1 cellular context compared by ENCODE assay signal in the genomic region with DNA sequence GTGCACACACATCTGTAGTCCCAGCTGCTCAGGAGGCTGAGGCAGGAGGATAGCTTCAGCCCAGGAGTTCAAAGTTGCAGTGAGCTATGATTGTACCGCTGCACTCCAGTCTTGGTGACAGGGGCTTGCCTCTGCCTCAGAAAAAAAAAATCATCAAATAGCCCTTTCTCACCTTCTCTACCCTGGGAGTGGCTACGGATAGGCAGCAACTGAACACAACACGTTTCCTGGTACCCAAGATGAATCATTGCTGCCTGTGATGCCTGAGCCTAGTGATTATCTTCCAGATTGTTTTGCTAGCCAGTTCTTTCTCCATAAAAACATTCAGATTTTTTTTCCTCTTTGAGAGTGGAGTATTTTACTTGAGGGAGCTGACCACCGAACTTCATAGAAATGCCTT.
TF ChIP-seq lines count a peak whose summit lies in the region.

No MANE protein-coding gene starts in this region.

TF ChIP-seq in GM12878, 131 proteins besides CTCF, POLR2A, EP300 and RAD21 (continued from another document):
- TF ChIP-seq MTA2 (IDR thresholded peaks at IDR 0.05; ENCODE audit: low read depth) (no peak), MEF2A (IDR thresholded peaks at IDR 0.05; ENCODE audit: insufficient read depth, low read depth, low read length) (no peak), POU2F2 (IDR thresholded peaks at IDR 0.05; ENCODE audit: borderline replicate concordance, low read depth, low read length) (no peak), SIN3A (IDR thresholded peaks at IDR 0.05; ENCODE audit: low read depth, low read length) (no peak), CREB1 (IDR thresholded peaks at IDR 0.05; ENCODE audit: low read depth) (no peak), WRNIP1 (IDR thresholded peaks at IDR 0.05; ENCODE audit: borderline replicate concordance, low read depth, low read length) (no peak), NBN (IDR thresholded peaks at IDR 0.05) (no peak), CHD4 (IDR thresholded peaks at IDR 0.05) (no peak), CHD2 (IDR thresholded peaks at IDR 0.05; ENCODE audit: borderline replicate concordance, low read depth, low read length) (no peak), SMAD1 (IDR thresholded peaks at IDR 0.05; ENCODE audit: low read depth, partially characterized antibody) (no peak), RFX5 (IDR thresholded peaks at IDR 0.05; ENCODE audit: low read depth, low read length) (no peak), RB1 (IDR thresholded peaks at IDR 0.05; ENCODE audit: borderline replicate concordance) (no peak), ASH2L (IDR thresholded peaks at IDR 0.05; ENCODE audit: borderline replicate concordance, low read depth) (no peak), FOS (IDR thresholded peaks at IDR 0.05; ENCODE audit: borderline replicate concordance, extremely low read depth, insufficient read length) (no peak), YY1 (IDR thresholded peaks at IDR 0.05; ENCODE audit: low read depth, low read length) (no peak), RELA (IDR thresholded peaks at IDR 0.05; ENCODE audit: borderline replicate concordance, partially characterized antibody) (no peak)
- TF ChIP-seq, protein P1, sequence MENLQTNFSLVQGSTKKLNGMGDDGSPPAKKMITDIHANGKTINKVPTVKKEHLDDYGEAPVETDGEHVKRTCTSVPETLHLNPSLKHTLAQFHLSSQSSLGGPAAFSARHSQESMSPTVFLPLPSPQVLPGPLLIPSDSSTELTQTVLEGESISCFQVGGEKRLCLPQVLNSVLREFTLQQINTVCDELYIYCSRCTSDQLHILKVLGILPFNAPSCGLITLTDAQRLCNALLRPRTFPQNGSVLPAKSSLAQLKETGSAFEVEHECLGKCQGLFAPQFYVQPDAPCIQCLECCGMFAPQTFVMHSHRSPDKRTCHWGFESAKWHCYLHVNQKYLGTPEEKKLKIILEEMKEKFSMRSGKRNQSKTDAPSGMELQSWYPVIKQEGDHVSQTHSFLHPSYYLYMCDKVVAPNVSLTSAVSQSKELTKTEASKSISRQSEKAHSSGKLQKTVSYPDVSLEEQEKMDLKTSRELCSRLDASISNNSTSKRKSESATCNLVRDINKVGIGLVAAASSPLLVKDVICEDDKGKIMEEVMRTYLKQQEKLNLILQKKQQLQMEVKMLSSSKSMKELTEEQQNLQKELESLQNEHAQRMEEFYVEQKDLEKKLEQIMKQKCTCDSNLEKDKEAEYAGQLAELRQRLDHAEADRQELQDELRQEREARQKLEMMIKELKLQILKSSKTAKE (IDR thresholded peaks at IDR 0.05; ENCODE audit: low read depth, poor library complexity, severe bottlenecking): no peak
- TF ChIP-seq, protein P2, sequence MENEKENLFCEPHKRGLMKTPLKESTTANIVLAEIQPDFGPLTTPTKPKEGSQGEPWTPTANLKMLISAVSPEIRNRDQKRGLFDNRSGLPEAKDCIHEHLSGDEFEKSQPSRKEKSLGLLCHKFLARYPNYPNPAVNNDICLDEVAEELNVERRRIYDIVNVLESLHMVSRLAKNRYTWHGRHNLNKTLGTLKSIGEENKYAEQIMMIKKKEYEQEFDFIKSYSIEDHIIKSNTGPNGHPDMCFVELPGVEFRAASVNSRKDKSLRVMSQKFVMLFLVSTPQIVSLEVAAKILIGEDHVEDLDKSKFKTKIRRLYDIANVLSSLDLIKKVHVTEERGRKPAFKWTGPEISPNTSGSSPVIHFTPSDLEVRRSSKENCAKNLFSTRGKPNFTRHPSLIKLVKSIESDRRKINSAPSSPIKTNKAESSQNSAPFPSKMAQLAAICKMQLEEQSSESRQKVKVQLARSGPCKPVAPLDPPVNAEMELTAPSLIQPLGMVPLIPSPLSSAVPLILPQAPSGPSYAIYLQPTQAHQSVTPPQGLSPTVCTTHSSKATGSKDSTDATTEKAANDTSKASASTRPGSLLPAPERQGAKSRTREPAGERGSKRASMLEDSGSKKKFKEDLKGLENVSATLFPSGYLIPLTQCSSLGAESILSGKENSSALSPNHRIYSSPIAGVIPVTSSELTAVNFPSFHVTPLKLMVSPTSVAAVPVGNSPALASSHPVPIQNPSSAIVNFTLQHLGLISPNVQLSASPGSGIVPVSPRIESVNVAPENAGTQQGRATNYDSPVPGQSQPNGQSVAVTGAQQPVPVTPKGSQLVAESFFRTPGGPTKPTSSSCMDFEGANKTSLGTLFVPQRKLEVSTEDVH (IDR thresholded peaks at IDR 0.05; ENCODE audit: low read depth, partially characterized antibody): no peak
- TF ChIP-seq, protein P3, sequence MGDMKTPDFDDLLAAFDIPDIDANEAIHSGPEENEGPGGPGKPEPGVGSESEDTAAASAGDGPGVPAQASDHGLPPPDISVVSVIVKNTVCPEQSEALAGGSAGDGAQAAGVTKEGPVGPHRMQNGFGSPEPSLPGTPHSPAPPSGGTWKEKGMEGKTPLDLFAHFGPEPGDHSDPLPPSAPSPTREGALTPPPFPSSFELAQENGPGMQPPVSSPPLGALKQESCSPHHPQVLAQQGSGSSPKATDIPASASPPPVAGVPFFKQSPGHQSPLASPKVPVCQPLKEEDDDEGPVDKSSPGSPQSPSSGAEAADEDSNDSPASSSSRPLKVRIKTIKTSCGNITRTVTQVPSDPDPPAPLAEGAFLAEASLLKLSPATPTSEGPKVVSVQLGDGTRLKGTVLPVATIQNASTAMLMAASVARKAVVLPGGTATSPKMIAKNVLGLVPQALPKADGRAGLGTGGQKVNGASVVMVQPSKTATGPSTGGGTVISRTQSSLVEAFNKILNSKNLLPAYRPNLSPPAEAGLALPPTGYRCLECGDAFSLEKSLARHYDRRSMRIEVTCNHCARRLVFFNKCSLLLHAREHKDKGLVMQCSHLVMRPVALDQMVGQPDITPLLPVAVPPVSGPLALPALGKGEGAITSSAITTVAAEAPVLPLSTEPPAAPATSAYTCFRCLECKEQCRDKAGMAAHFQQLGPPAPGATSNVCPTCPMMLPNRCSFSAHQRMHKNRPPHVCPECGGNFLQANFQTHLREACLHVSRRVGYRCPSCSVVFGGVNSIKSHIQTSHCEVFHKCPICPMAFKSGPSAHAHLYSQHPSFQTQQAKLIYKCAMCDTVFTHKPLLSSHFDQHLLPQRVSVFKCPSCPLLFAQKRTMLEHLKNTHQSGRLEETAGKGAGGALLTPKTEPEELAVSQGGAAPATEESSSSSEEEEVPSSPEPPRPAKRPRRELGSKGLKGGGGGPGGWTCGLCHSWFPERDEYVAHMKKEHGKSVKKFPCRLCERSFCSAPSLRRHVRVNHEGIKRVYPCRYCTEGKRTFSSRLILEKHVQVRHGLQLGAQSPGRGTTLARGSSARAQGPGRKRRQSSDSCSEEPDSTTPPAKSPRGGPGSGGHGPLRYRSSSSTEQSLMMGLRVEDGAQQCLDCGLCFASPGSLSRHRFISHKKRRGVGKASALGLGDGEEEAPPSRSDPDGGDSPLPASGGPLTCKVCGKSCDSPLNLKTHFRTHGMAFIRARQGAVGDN (IDR thresholded peaks at IDR 0.05): no peak
